18 cellular contexts compared by ENCODE assay signal in the genomic region with DNA sequence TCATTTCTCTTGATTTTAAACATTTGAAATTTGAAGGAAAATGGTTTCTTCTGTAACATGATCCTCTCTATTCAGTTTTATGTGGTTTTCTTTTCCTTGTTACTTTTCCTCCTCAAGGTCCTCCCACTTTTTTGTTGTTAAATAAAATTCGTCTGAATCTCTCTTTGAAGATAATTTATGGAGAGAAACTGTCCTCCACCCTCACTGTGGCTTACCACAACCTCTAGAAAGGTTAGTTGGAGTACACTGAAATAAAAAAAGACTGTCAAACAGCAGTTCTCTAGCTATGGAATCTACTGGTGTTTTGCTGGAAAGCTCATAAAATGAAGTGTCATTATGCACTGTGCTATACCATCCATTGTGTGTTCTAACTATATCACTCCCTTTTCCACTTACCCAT.
"Had no signal": no experiment of that assay in that cellular context is flagged by ENCODE, and none has a peak within 500 bp of the region (broad histone marks: within the 10 kb centered on the region; RNA-seq: fewer than 3 reads in every experiment).

No MANE protein-coding gene starts in this region.

- H3K36me3 ChIP-seq: cardiac muscle cell, esophagus muscularis mucosa, neutrophil, tibial nerve had no signal

- ATAC-seq: activated CD4-positive, CD25-positive, alpha-beta regulatory T cell treated with anti-CD3 and anti-CD28 coated beads, Interleukin-2, amount 50 U/mL, for 24 hours; activated T-cell treated with anti-CD3 and anti-CD28 coated beads, Interleukin-2, amount 50 U/mL, for 72 hours; natural killer cell treated with Interleukin-12 subunit alpha and Interleukin-12 subunit beta and Interleukin-15 and Interleukin-18, amount 100 ng/mL, for 72 hours; stimulated activated naive CD8-positive, alpha-beta T cell treated with anti-CD3 and anti-CD28 coated beads, Interleukin-15, Interleukin-2, amounts not matched to agents 100 U/mL and 50 U/mL, for 24 hours; T-cell had no signal

- H3K4me3 ChIP-seq: cardiac muscle cell, esophagus muscularis mucosa, tibial nerve had no signal

- H3K27ac ChIP-seq: cardiac muscle cell, esophagus muscularis mucosa, neutrophil, tibial nerve had no signal

- FAIRE-seq: endothelial cell of umbilical vein, urothelium cell line had no signal

- H3K4me1 ChIP-seq: esophagus muscularis mucosa, tibial nerve had no signal

- H3K27me3 ChIP-seq: cardiac muscle cell, esophagus muscularis mucosa, neutrophil, tibial nerve had no signal

- DNase-seq: activated CD4-positive, alpha-beta T cell treated with anti-CD3 and anti-CD28 coated beads, Interleukin-2, amount 10 ng/mL, durations not matched to agents 7 days and 5 days; activated CD8-positive, alpha-beta memory T cell treated with anti-CD3 and anti-CD28 coated beads, Interleukin-2, amount 50 U/mL, for 48 hours; activated gamma-delta T cell; activated T-cell treated with anti-CD3 and anti-CD28 coated beads, Interleukin-2, amount 50 U/mL, for 72 hours; dermis blood vessel endothelial cell; effector memory CD4-positive, alpha-beta T cell; stimulated activated CD4-positive, alpha-beta T cell treated with anti-CD3 and anti-CD28 coated beads, Interleukin-1b, Interleukin-23, amount 100 ng/mL, for 48 hours; stimulated activated naive CD8-positive, alpha-beta T cell treated with anti-CD3 and anti-CD28 coated beads, Interleukin-15, Interleukin-2, amounts not matched to agents 100 U/mL and 50 U/mL, for 24 hours; substantia nigra; T-cell had no signal

- H3K9me3 ChIP-seq: esophagus muscularis mucosa, neutrophil, tibial nerve had no signal
